ENCODE assay signal across 8 cellular contexts in genomic region chr14:106844608-106845285, GRCh38.
A peak's percentile ranks its signal among the peaks of the same experiment; 100 is the strongest.
DNase-seq lines count a peak whose midpoint lies in the region; ATAC-seq, FAIRE-seq and TF ChIP-seq lines count a peak whose summit lies in the region.

No MANE protein-coding gene starts in this region.

- H3K9me1 ChIP-seq in K562 (ENCODE audit: control insufficient read depth, insufficient read depth, low read length), result no peaks in the 10 kb centered on the region

- H3K27me3 Mint-ChIP-seq in T-helper 2 cell treated with Interferon-gamma antibody and Interleukin-4, amounts not matched to agents 5 μg/mL and 100 μg/mL, for 36 hours (ENCODE audit: low read depth), result peaks cover 40% of the 10 kb centered on the region

- H3K4me1 ChIP-seq in K562 (replicated peaks in 1 of 2; ENCODE audit: control insufficient read depth in 2 of 2, insufficient read depth in 2 of 2, low read length in 2 of 2), result peaks cover 0 to 7% of the 10 kb centered on the region in 2 experiments; a peak in 2 of 5 replicates
- peaks cover 27% of the 10 kb centered on the region for H3K4me1 ChIP-seq in mucosa of descending colon (ENCODE audit: low read depth)
- peaks cover 3% of the 10 kb centered on the region for H3K4me1 ChIP-seq in stomach smooth muscle (ENCODE audit: control insufficient read depth, insufficient read depth, low read length)

- POLR2A ChIA-PET in K562 (lab: Yijun Ruan, JAX), result no interaction called here

- DNase-seq in NCI-H187 (lab: John Stamatoyannopoulos, UW) (peak; percentile 53 to 64), NCI-H187 treated with DMSO at 0.1 percent for 48 hours (lab: John Stamatoyannopoulos, UW) (no peak), HT-29 (ENCODE audit: low spot score) (peak; percentile 51), K562 (ENCODE audit: extremely low read depth in 1 of 4, low spot score in 3 of 4) (peak in 1 of 4 experiments; percentile 4), mucosa of descending colon (peak; percentile 84 to 90 (median 85)), DMS153 treated with DMSO at 0.1 percent for 48 hours (lab: John Stamatoyannopoulos, UW; ENCODE audit: unreplicated experiment) (no peak)
- peak; percentile 53 for DNase-seq in T-helper 2 cell treated with Interferon-gamma antibody and Interleukin-4, amounts not matched to agents 5 μg/mL and 100 μg/mL, for 36 hours (ENCODE audit: low spot score)

- peak overlapping the region; percentile 10; the same call in 1 of the 2 replicates for H3K4me3 ChIP-seq in K562
- H3K4me3 ChIP-seq in mucosa of descending colon, result peak overlapping the region; percentile 9
- peak overlapping the region; percentile 22 to 66 for H3K4me3 ChIP-seq in stomach smooth muscle (ENCODE audit: low read length in 2 of 2)

- H4K20me1 ChIP-seq in K562 (replicated peaks; ENCODE audit: control insufficient read depth, insufficient read depth, low read length), result no peaks in the 10 kb centered on the region

- peak overlapping the region; percentile 94 for H3K4me3 Mint-ChIP-seq in T-helper 2 cell treated with Interferon-gamma antibody and Interleukin-4, amounts not matched to agents 5 μg/mL and 100 μg/mL, for 36 hours

- peak overlapping the region; percentile 5 for H3K4me2 ChIP-seq in K562 (ENCODE audit: insufficient read depth, low read length)

- H2AFZ ChIP-seq in K562 (ENCODE audit: low read depth, low read length), result no peak overlapping the region

- ATAC-seq in K562 (peak; percentile 56), mucosa of descending colon (peak; percentile 78)

- TF ChIP-seq POLR2A in K562 (conservative IDR thresholded peaks at IDR 0.05), result no peak

- 8% methylated on average over 17 of the region's 56 CpGs for WGBS in K562 (ENCODE audit: insufficient coverage, low coverage, missing lambda C conversion rate)

- H3K79me2 ChIP-seq in K562 (ENCODE audit: control insufficient read depth, insufficient read depth, low read length), result no peaks in the 10 kb centered on the region

- peak overlapping the region; percentile 68 for H3K27ac Mint-ChIP-seq in T-helper 2 cell treated with Interferon-gamma antibody and Interleukin-4, amounts not matched to agents 5 μg/mL and 100 μg/mL, for 36 hours

- no peak for TF ChIP-seq EP300 in K562 (IDR thresholded peaks at IDR 0.05; ENCODE audit: low read length)

- intact Hi-C loops in K562 (cut with micrococcal nuclease) (no loop called here), mucosa of descending colon (cut with DNase I, micrococcal nuclease) (no loop called here)

- FAIRE-seq in K562 (lab: Jason Lieb, UNC), result no peak

- no peaks in the 10 kb centered on the region for H3K36me3 Mint-ChIP-seq in T-helper 2 cell treated with Interferon-gamma antibody and Interleukin-4, amounts not matched to agents 5 μg/mL and 100 μg/mL, for 36 hours (ENCODE audit: low read depth)

- TF ChIP-seq CTCF in K562 (IDR thresholded peaks at IDR 0.05 in 2 of 3, conservative IDR thresholded peaks at IDR 0.05 in 1 of 3; ENCODE audit: insufficient read depth in 2 of 3, low read depth in 1 of 3, low read length in 3 of 3) (no peak), mucosa of descending colon (IDR thresholded peaks at IDR 0.05) (no peak)

- TF ChIP-seq RAD21 in K562 (CRISPR knock-in tag; conservative IDR thresholded peaks at IDR 0.05 in 1 of 2, IDR thresholded peaks at IDR 0.05 in 1 of 2), result no peak

- no peaks in the 10 kb centered on the region for H3K9me3 ChIP-seq in K562 (replicated peaks; ENCODE audit: control insufficient read depth, insufficient read depth, low read depth, low read length)
- H3K9me3 ChIP-seq in mucosa of descending colon, result no peaks in the 10 kb centered on the region
- H3K9me3 ChIP-seq in stomach smooth muscle (ENCODE audit: control insufficient read depth in 2 of 2, low read length in 2 of 2), result peaks cover 0 to 5% of the 10 kb centered on the region in 2 donors

- CTCF ChIA-PET in K562 (lab: Yijun Ruan, JAX; ENCODE audit: low intra/inter-chr PET ratio), result no interaction called here

- in situ Hi-C loops in K562 (cut with MboI), result no loop called here

- peaks cover 38% of the 10 kb centered on the region for H3K4me1 Mint-ChIP-seq in T-helper 2 cell treated with Interferon-gamma antibody and Interleukin-4, amounts not matched to agents 5 μg/mL and 100 μg/mL, for 36 hours (ENCODE audit: low read depth)

- no peaks in the 10 kb centered on the region; a peak in 1 of 5 replicates for H3K27me3 ChIP-seq in K562 (ENCODE audit: control insufficient read depth in 2 of 2, insufficient read depth in 2 of 2, low read length in 2 of 2)
- peaks cover 0 to 2% of the 10 kb centered on the region in 2 donors for H3K27me3 ChIP-seq in stomach smooth muscle (ENCODE audit: control insufficient read depth in 1 of 2, insufficient read depth in 2 of 2, low read length in 2 of 2)

- H3K9ac ChIP-seq in K562 (ENCODE audit: insufficient read depth in 1 of 2, low read depth in 2 of 2, low read length in 2 of 2) (no peak overlapping the region), stomach smooth muscle (ENCODE audit: low read length in 2 of 2) (peak overlapping the region in 1 of 2 donors; percentile 51)

- H3K36me3 ChIP-seq in K562 (ENCODE audit: control insufficient read depth, insufficient read depth, low read length) (no peaks in the 10 kb centered on the region), mucosa of descending colon (ENCODE audit: low read depth) (no peaks in the 10 kb centered on the region), stomach smooth muscle (ENCODE audit: control insufficient read depth in 2 of 2, insufficient read depth in 2 of 2, low read length in 2 of 2) (no peaks in the 10 kb centered on the region)

- no peak overlapping the region for H3K27ac ChIP-seq in K562 (ENCODE audit: extremely low read depth, low read depth, low read length)
- peak overlapping the region; percentile 53 for H3K27ac ChIP-seq in stomach smooth muscle (ENCODE audit: low read length)

- BruUV-seq in K562 (replicated peaks; lab: Mats Ljungman, UMichigan), result no TSS peak

- H3K9me3 Mint-ChIP-seq in T-helper 2 cell treated with Interferon-gamma antibody and Interleukin-4, amounts not matched to agents 5 μg/mL and 100 μg/mL, for 36 hours, result no peaks in the 10 kb centered on the region

TF ChIP-seq in K562, 482 proteins besides CTCF, POLR2A, EP300 and RAD21 (continues in another document):
- no peak for TF ChIP-seq YBX1 (IDR thresholded peaks at IDR 0.05)
- peak; percentile 24; the same call in 1 of the 2 replicates for TF ChIP-seq ZFX (CRISPR knock-in tag; IDR thresholded peaks at IDR 0.05)
- TF ChIP-seq ZNF318 (IDR thresholded peaks at IDR 0.05; ENCODE audit: borderline replicate concordance in 1 of 2, low read depth in 1 of 2), result no peak
- TF ChIP-seq KHSRP (IDR thresholded peaks at IDR 0.05), result no peak
- 0 out of 4 replicates have a peak, but pooled peaks of 1 of the 2 experiments have one; percentile 13 for TF ChIP-seq MAZ (CRISPR knock-in tag; conservative IDR thresholded peaks at IDR 0.05 in 1 of 2, IDR thresholded peaks at IDR 0.05 in 1 of 2)
- TF ChIP-seq KAT7 (CRISPR knock-in tag; IDR thresholded peaks at IDR 0.05; ENCODE audit: borderline replicate concordance), result no peak
- no peak for TF ChIP-seq CCNT2 (IDR thresholded peaks at IDR 0.05; ENCODE audit: borderline replicate concordance, extremely low read depth, insufficient read length, low read depth, low read length)
- no peak for TF ChIP-seq SMARCA5 (IDR thresholded peaks at IDR 0.05)

Comparison
In these comparisons a context has a peak if more than half of its experiments do, and no peak if none do; other contexts are left out.
1. DNase-seq: peak in NCI-H187 (2 of 2), HT-29 (single experiment), T-helper 2 cell treated with Interferon-gamma antibody and Interleukin-4, amounts not matched to agents 5 μg/mL and 100 μg/mL, for 36 hours (single experiment) and mucosa of descending colon (3 of 3); none in NCI-H187 treated with DMSO at 0.1 percent for 48 hours (single experiment) and DMS153 treated with DMSO at 0.1 percent for 48 hours (single experiment).
2. Peak in every context shown above with its lines, with median percentiles within 50 percentile points of each other: H3K4me3 ChIP-seq.